Comparison of ENCODE assay signal across 1 cellular context in genomic region chr2:8159211-8159965, GRCh38.
TF ChIP-seq lines count a peak whose summit lies in the region.

No MANE protein-coding gene starts in this region.

TF ChIP-seq in GM12878, 131 proteins besides CTCF, POLR2A, EP300 and RAD21 (continued from another document):
- TF ChIP-seq, protein P1, sequence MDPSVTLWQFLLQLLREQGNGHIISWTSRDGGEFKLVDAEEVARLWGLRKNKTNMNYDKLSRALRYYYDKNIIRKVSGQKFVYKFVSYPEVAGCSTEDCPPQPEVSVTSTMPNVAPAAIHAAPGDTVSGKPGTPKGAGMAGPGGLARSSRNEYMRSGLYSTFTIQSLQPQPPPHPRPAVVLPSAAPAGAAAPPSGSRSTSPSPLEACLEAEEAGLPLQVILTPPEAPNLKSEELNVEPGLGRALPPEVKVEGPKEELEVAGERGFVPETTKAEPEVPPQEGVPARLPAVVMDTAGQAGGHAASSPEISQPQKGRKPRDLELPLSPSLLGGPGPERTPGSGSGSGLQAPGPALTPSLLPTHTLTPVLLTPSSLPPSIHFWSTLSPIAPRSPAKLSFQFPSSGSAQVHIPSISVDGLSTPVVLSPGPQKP (IDR thresholded peaks at IDR 0.05; ENCODE audit: low read depth, low read length), result no peak
- TF ChIP-seq POU2F2 (IDR thresholded peaks at IDR 0.05; ENCODE audit: borderline replicate concordance, low read depth, low read length), result no peak
- TF ChIP-seq, protein P2, sequence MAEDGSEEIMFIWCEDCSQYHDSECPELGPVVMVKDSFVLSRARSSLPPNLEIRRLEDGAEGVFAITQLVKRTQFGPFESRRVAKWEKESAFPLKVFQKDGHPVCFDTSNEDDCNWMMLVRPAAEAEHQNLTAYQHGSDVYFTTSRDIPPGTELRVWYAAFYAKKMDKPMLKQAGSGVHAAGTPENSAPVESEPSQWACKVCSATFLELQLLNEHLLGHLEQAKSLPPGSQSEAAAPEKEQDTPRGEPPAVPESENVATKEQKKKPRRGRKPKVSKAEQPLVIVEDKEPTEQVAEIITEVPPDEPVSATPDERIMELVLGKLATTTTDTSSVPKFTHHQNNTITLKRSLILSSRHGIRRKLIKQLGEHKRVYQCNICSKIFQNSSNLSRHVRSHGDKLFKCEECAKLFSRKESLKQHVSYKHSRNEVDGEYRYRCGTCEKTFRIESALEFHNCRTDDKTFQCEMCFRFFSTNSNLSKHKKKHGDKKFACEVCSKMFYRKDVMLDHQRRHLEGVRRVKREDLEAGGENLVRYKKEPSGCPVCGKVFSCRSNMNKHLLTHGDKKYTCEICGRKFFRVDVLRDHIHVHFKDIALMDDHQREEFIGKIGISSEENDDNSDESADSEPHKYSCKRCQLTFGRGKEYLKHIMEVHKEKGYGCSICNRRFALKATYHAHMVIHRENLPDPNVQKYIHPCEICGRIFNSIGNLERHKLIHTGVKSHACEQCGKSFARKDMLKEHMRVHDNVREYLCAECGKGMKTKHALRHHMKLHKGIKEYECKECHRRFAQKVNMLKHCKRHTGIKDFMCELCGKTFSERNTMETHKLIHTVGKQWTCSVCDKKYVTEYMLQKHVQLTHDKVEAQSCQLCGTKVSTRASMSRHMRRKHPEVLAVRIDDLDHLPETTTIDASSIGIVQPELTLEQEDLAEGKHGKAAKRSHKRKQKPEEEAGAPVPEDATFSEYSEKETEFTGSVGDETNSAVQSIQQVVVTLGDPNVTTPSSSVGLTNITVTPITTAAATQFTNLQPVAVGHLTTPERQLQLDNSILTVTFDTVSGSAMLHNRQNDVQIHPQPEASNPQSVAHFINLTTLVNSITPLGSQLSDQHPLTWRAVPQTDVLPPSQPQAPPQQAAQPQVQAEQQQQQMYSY (CRISPR knock-in tag; IDR thresholded peaks at IDR 0.05), result no peak
- TF ChIP-seq SMAD5 (IDR thresholded peaks at IDR 0.05; ENCODE audit: low read depth), result no peak
- TF ChIP-seq ZBED1 (IDR thresholded peaks at IDR 0.05; ENCODE audit: borderline replicate concordance), result no peak
